19 cellular contexts compared by ENCODE assay signal in genomic region chr21:16492356-16492755, GRCh38.
"Had no signal": no experiment of that assay in that cellular context is flagged by ENCODE, and none has a peak within 500 bp of the region (broad histone marks: within the 10 kb centered on the region; RNA-seq: fewer than 3 reads in every experiment).

No MANE protein-coding gene starts in this region.

- H3K4me3 ChIP-seq: MG63 had no signal

- H3K4me2 ChIP-seq: SK-N-SH had no signal

- FAIRE-seq: RCC 7860 had no signal

- DNase-seq: Karpas-422; KBM-7; MG63; NCI-H1092 treated with DMSO at 0.1 percent for 48 hours; NCI-H1436; NCI-H187; NCI-H2029; NCI-H2081 treated with DMSO at 0.1 percent for 48 hours; NCI-H2171; NCI-H226; NCI-H446; NCI-H510A; NCI-H69; NCI-H774; NK-92 treated with Interleukin-12 subunit alpha and Interleukin-12 subunit beta, amount 100 ng/mL, for 24 hours; SHP77; SK-N-SH; SW 1271 had no signal

- H3K9me3 ChIP-seq: MG63, SK-N-SH had no signal

- H3K27me3 ChIP-seq: MG63 had no signal

- H3K9ac ChIP-seq: SK-N-SH had no signal
